16 cellular contexts compared by ENCODE assay signal in genomic region chr1:162663086-162663485, GRCh38. TPM values are rescaled to one million over a fixed set of nuclear protein-coding genes. Genes with fewer than 3 reads are reported as not detected.
DNase-seq lines count a peak whose midpoint lies in the region; ATAC-seq and TF ChIP-seq lines count a peak whose summit lies in the region.
"Had no signal": no experiment of that assay in that cellular context is flagged by ENCODE, and none has a peak within 500 bp of the region (broad histone marks: within the 10 kb centered on the region; RNA-seq: fewer than 3 reads in every experiment).

No MANE protein-coding gene starts in this region.

- H3K9me3 Mint-ChIP-seq in neural progenitor cell, result peaks cover 4% of the 10 kb centered on the region
- H3K9me3 Mint-ChIP-seq in endodermal cell, result no peaks in the 10 kb centered on the region
- H3K9me3 Mint-ChIP-seq: natural killer cell treated with Interleukin-12 subunit alpha and Interleukin-12 subunit beta and Interleukin-15 and Interleukin-18, amount 100 ng/mL, for 72 hours had no signal

- in situ Hi-C loops in GM13976 (cut with MboI; ENCODE audit: low sequenced_read_pairs, unreplicated experiment), result no loop called here

- H3K4me3 Mint-ChIP-seq in neural progenitor cell, result no peak overlapping the region
- H3K4me3 Mint-ChIP-seq in endodermal cell, result no peak overlapping the region
- H3K4me3 Mint-ChIP-seq: activated CD4-positive, alpha-beta T cell treated with anti-CD3 and anti-CD28 coated beads for 36 hours; natural killer cell treated with Interleukin-12 subunit alpha and Interleukin-12 subunit beta and Interleukin-15 and Interleukin-18, amount 100 ng/mL, for 72 hours had no signal

- H3K4me3 ChIP-seq in neural progenitor cell (no peak overlapping the region), endodermal cell (ENCODE audit: low read length) (no peak overlapping the region)

- H3K27ac ChIP-seq in neural progenitor cell (no peak overlapping the region), endodermal cell (ENCODE audit: low read depth, low read length) (no peak overlapping the region)

- TF ChIP-seq CTCF in GM13976 (IDR thresholded peaks at IDR 0.05; ENCODE audit: borderline replicate concordance, control extremely low read depth, extremely low read depth, insufficient read depth, missing control alignments) (no peak), neural progenitor cell (IDR thresholded peaks at IDR 0.05) (no peak), endodermal cell (conservative IDR thresholded peaks at IDR 0.05) (no peak)

- peaks cover 7% of the 10 kb centered on the region for H3F3A ChIP-seq in neural progenitor cell (ENCODE audit: low read depth)

- H3K36me3 Mint-ChIP-seq in neural progenitor cell (no peaks in the 10 kb centered on the region), endodermal cell (ENCODE audit: low read depth) (no peaks in the 10 kb centered on the region)
- H3K36me3 Mint-ChIP-seq: natural killer cell treated with Interleukin-12 subunit alpha and Interleukin-12 subunit beta and Interleukin-15 and Interleukin-18, amount 100 ng/mL, for 72 hours had no signal

- H2AFZ ChIP-seq in neural progenitor cell (replicated peaks), result no peak overlapping the region

- peak overlapping the region; percentile 36 for H3K4me2 ChIP-seq in neural progenitor cell

- H3K27me3 Mint-ChIP-seq in neural progenitor cell (ENCODE audit: insufficient read depth, low read depth), result peaks cover 6% of the 10 kb centered on the region
- H3K27me3 Mint-ChIP-seq in endodermal cell (ENCODE audit: insufficient read depth), result no peaks in the 10 kb centered on the region

- H4K20me1 ChIP-seq in neural progenitor cell (ENCODE audit: low read depth), result no peaks in the 10 kb centered on the region

- H3K27me3 ChIP-seq in neural progenitor cell (no peaks in the 10 kb centered on the region), endodermal cell (ENCODE audit: control insufficient read depth, insufficient read depth, low read length, poor library complexity, severe bottlenecking) (no peaks in the 10 kb centered on the region)

- DNase-seq in GM13976 (ENCODE audit: low spot score) (peak; percentile 22), neural progenitor cell (ENCODE audit: low spot score) (no peak), left lobe of liver (ENCODE audit: low spot score) (no peak), UCSD-AML1 (lab: John Stamatoyannopoulos, UW; ENCODE audit: unreplicated experiment) (no peak), endodermal cell (no peak), COR-L47 (lab: John Stamatoyannopoulos, UW) (no peak)
- DNase-seq: activated CD4-positive, alpha-beta T cell treated with anti-CD3 and anti-CD28 coated beads for 36 hours; activated effector memory CD4-positive, alpha-beta T cell treated with Interleukin-2 at 50 U/mL for 16 hours; C1 segment of cervical spinal cord; cerebellar nuclear complex; kidney; MV-4-11; NCI-H526 had no signal

- H3K9ac ChIP-seq in neural progenitor cell (no peak overlapping the region), endodermal cell (ENCODE audit: extremely low read depth, low read length, poor library complexity, severe bottlenecking) (no peak overlapping the region)

- H3K9me3 ChIP-seq in neural progenitor cell (ENCODE audit: low read depth), result no peaks in the 10 kb centered on the region
- H3K9me3 ChIP-seq in endodermal cell (ENCODE audit: control insufficient read depth, low read length), result no peaks in the 10 kb centered on the region

- H3K4me1 Mint-ChIP-seq in neural progenitor cell (no peaks in the 10 kb centered on the region), endodermal cell (no peaks in the 10 kb centered on the region)
- H3K4me1 Mint-ChIP-seq: activated CD4-positive, alpha-beta T cell treated with anti-CD3 and anti-CD28 coated beads for 36 hours had no signal

- peaks cover 12% of the 10 kb centered on the region for H3K4me1 ChIP-seq in neural progenitor cell
- no peaks in the 10 kb centered on the region for H3K4me1 ChIP-seq in endodermal cell (ENCODE audit: control insufficient read depth, insufficient read depth, low read length)

- no peaks in the 10 kb centered on the region for H3K79me2 ChIP-seq in neural progenitor cell (ENCODE audit: low read depth)

- H3K36me3 ChIP-seq in neural progenitor cell (no peaks in the 10 kb centered on the region), endodermal cell (ENCODE audit: control insufficient read depth, insufficient read depth, low read length) (no peaks in the 10 kb centered on the region)

- ATAC-seq in HG02798 (IDR thresholded peaks at IDR 0.05; ENCODE audit: poor library complexity, unreplicated experiment), result peak; percentile 82
- ATAC-seq in SK-N-SH treated with all-trans-retinoic acid at 6 μM for 48 hours, result peak; percentile 67
- no peak for ATAC-seq in left lobe of liver
- ATAC-seq: activated CD4-positive, alpha-beta T cell treated with anti-CD3 and anti-CD28 coated beads for 36 hours; natural killer cell treated with Interleukin-12 subunit alpha and Interleukin-12 subunit beta and Interleukin-15 and Interleukin-18, amount 100 ng/mL, for 72 hours had no signal

- H3K27ac Mint-ChIP-seq in neural progenitor cell (no peak overlapping the region), endodermal cell (no peak overlapping the region)
- H3K27ac Mint-ChIP-seq: activated CD4-positive, alpha-beta T cell treated with anti-CD3 and anti-CD28 coated beads for 36 hours; natural killer cell treated with Interleukin-12 subunit alpha and Interleukin-12 subunit beta and Interleukin-15 and Interleukin-18, amount 100 ng/mL, for 72 hours had no signal

TF ChIP-seq in SK-N-SH treated with all-trans-retinoic acid at 6 μM for 48 hours, 23 proteins besides CTCF, POLR2A, EP300 and RAD21:
- TF ChIP-seq BACH2 (CRISPR knock-in tag; IDR thresholded peaks at IDR 0.05; ENCODE audit: borderline replicate concordance) (no peak), ZFP30 (CRISPR knock-in tag; IDR thresholded peaks at IDR 0.05) (no peak), ZNF8 (CRISPR knock-in tag; IDR thresholded peaks at IDR 0.05) (no peak), TOX (CRISPR knock-in tag; IDR thresholded peaks at IDR 0.05; ENCODE audit: borderline replicate concordance) (peak; percentile 16; the same call in 1 of the 2 replicates), CSDC2 (CRISPR knock-in tag; IDR thresholded peaks at IDR 0.05) (no peak), ZNF70 (CRISPR knock-in tag; IDR thresholded peaks at IDR 0.05) (no peak), ZNF565 (CRISPR knock-in tag; conservative IDR thresholded peaks at IDR 0.05; ENCODE audit: low read depth) (no peak)

RNA-seq across cellular contexts. Expression of gene DDR2, which starts 30.8 kb away (rescaled TPM):
- total RNA-seq in neural progenitor cell (ENCODE audit: low replicate concordance), result 0.69 and 0.74 TPM in 2 replicates
- 2.0 TPM for total RNA-seq in left lobe of liver
- under 1 TPM; 0.26 to 0.55 TPM for total RNA-seq in endodermal cell
- 3.9 TPM for polyA plus RNA-seq in endodermal cell (2013, experiment 1 of 2)
- 4.1 TPM for polyA plus RNA-seq in endodermal cell (2013, experiment 2 of 2)
